ENCODE assay signal across 8 cellular contexts in the genomic region with DNA sequence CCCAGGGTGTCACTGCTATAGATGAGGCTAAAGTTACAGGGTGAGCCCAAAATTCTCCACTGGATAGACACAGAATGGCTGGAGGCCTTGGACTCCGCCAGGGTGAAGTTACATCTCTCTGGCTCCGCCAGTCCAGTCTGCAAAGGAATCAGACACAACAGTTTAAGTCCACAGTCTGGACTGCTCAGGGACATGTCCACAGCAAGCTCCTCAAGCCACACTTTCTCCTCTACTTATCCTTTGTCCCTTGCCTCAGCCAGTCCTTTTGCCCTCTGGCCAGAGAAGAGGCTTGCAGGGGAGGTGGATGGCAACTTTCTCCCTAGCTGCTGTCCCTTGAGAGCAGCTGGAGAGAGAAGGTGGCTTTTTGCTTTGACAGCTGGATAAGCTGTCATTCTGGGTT. TPM values are rescaled to one million over a fixed set of nuclear protein-coding genes. Genes with fewer than 3 reads are reported as not detected.
DNase-seq lines count a peak whose midpoint lies in the region; ATAC-seq and TF ChIP-seq lines count a peak whose summit lies in the region.

No MANE protein-coding gene starts in this region.

- H3K9me3 ChIP-seq in T-helper 17 cell (ENCODE audit: control insufficient read depth, low read length, poor library complexity, severe bottlenecking) (no peaks in the 10 kb centered on the region), left ventricle myocardium inferior (replicated peaks) (no peaks in the 10 kb centered on the region)

- peak overlapping the region; percentile 73 for H3K4me3 ChIP-seq in left ventricle myocardium inferior
- H3K4me3 ChIP-seq in rectal smooth muscle tissue (ENCODE audit: low read length), result peak overlapping the region; percentile 67

- H3K4me1 ChIP-seq in left ventricle myocardium inferior (peaks cover 44% of the 10 kb centered on the region), rectal smooth muscle tissue (ENCODE audit: control insufficient read depth, insufficient read depth, low read length) (no peaks in the 10 kb centered on the region)

- peak overlapping the region; percentile 90 for H3K27ac ChIP-seq in left ventricle myocardium inferior (replicated peaks)
- H3K27ac ChIP-seq in rectal smooth muscle tissue (ENCODE audit: low read depth, low read length), result no peak overlapping the region

- peaks cover 4% of the 10 kb centered on the region for H3K36me3 Mint-ChIP-seq in T-helper 17 cell (ENCODE audit: low read depth)

- H3K36me3 ChIP-seq in left ventricle myocardium inferior (no peaks in the 10 kb centered on the region), rectal smooth muscle tissue (ENCODE audit: control insufficient read depth, insufficient read depth, low read length) (no peaks in the 10 kb centered on the region)

- no peak overlapping the region for H3K9ac ChIP-seq in rectal smooth muscle tissue (ENCODE audit: low read length)

- DNase-seq in GM03348 (ENCODE audit: low spot score), result peak; percentile 33
- no peak for DNase-seq in T-helper 17 cell
- no peak for DNase-seq in left ventricle myocardium inferior
- DNase-seq in MV-4-11 (lab: John Stamatoyannopoulos, UW), result no peak
- no peak for DNase-seq in NCI-H1105 (lab: John Stamatoyannopoulos, UW)

- H3K27me3 Mint-ChIP-seq in T-helper 17 cell, result peaks cover 62% of the 10 kb centered on the region

- H3K27ac Mint-ChIP-seq in T-helper 17 cell, result no peak overlapping the region

- peaks cover 9% of the 10 kb centered on the region for H3K4me1 Mint-ChIP-seq in T-helper 17 cell

- ATAC-seq in T-helper 17 cell (no peak), GM18519 (IDR thresholded peaks at IDR 0.05; ENCODE audit: low FRiP score, unreplicated experiment) (no peak), GM18858 (IDR thresholded peaks at IDR 0.05; ENCODE audit: unreplicated experiment) (no peak)

- TF ChIP-seq CTCF in left ventricle myocardium inferior (IDR thresholded peaks at IDR 0.05; ENCODE audit: borderline replicate concordance), result no peak

- intact Hi-C loops in left ventricle myocardium inferior (cut with micrococcal nuclease), result no loop called here

- peak overlapping the region; percentile 58 for H3K4me3 Mint-ChIP-seq in T-helper 17 cell

- H3K27me3 ChIP-seq in left ventricle myocardium inferior (ENCODE audit: low read depth), result peaks cover 56% of the 10 kb centered on the region
- H3K27me3 ChIP-seq in rectal smooth muscle tissue (ENCODE audit: control insufficient read depth, insufficient read depth, low read length), result peaks cover 7% of the 10 kb centered on the region

RNA-seq across cellular contexts. Expression of gene PTPRB, which starts 28.0 kb away (rescaled TPM):
- not detected for total RNA-seq in T-helper 17 cell
- total RNA-seq in left ventricle myocardium inferior, result 38.7 TPM

Comparison
In these comparisons a context has a peak if more than half of its experiments do, and no peak if none do; other contexts are left out.
1. RNA of gene PTPRB, which starts 28.0 kb away (total RNA-seq): 38.7 TPM in left ventricle myocardium inferior (single experiment); not detected in T-helper 17 cell; every median in the first group is over 10 times any median in the second.